Comparison of ENCODE assay signal across 23 cellular contexts in the genomic region with DNA sequence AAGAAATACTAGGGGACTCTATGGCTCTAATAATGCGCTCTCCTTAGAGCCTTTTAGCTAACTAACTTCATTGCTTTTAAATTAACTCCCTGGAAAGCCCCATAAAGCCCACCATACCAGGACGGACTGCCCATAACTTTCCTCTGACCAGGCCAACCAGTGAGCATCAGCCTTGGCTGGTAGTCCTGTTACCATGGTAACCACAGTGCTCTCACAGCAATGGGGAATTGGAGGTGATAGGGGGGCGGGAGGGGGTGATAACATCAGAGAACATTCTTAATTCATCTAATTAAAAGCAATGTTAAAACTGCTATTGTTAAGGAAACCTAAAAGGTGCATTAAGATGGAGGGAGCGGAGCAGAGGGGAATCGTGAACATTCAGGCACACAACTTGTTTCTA. TPM values are rescaled to one million over a fixed set of nuclear protein-coding genes. Genes with fewer than 3 reads are reported as not detected.
DNase-seq lines count a peak whose midpoint lies in the region; ATAC-seq, FAIRE-seq and TF ChIP-seq lines count a peak whose summit lies in the region.
"Had no signal": no experiment of that assay in that cellular context is flagged by ENCODE, and none has a peak within 500 bp of the region (broad histone marks: within the 10 kb centered on the region; RNA-seq: fewer than 3 reads in every experiment).

No MANE protein-coding gene starts in this region.

- H2AFZ ChIP-seq in GM23338 (no peak overlapping the region), K562 (ENCODE audit: low read depth, low read length) (no peak overlapping the region), neural progenitor cell (replicated peaks) (no peak overlapping the region)

- no peak overlapping the region for H3K4me3 Mint-ChIP-seq in GM23338
- no peak overlapping the region for H3K4me3 Mint-ChIP-seq in neural progenitor cell
- H3K4me3 Mint-ChIP-seq: B cell; CD14-positive monocyte; CD4-positive, alpha-beta T cell; CD8-positive, alpha-beta memory T cell; H9 had no signal

- H3K4me3 ChIP-seq in GM23338 (no peak overlapping the region), K562 (no peak overlapping the region), neural progenitor cell (no peak overlapping the region), BE2C (ENCODE audit: low read depth, low read length) (no peak overlapping the region)
- H3K4me3 ChIP-seq: BLaER1 treated with 17β-estradiol and CSF1 and Interleukin-3, amounts not matched to agents 10 nM and 100 nM had no signal

- POLR2A ChIA-PET in K562 (lab: Yijun Ruan, JAX), result interaction anchor here (1.5 to 1.9 kb wide), 2 partner anchors 9 to 12 kb away, joined by 3 to 5 read pairs; no protein-coding TSS in a partner anchor

- H3K9me3 ChIP-seq in K562 (replicated peaks; ENCODE audit: control insufficient read depth, insufficient read depth, low read depth, low read length), result no peaks in the 10 kb centered on the region
- H3K9me3 ChIP-seq in neural progenitor cell (ENCODE audit: low read depth), result no peaks in the 10 kb centered on the region
- H3K9me3 ChIP-seq in BE2C, result no peaks in the 10 kb centered on the region
- H3K9me3 ChIP-seq: BLaER1 treated with 17β-estradiol and CSF1 and Interleukin-3, amounts not matched to agents 10 nM and 100 nM had no signal

- no TSS peak for BruUV-seq in K562 (replicated peaks; lab: Mats Ljungman, UMichigan)

- no peak for TF ChIP-seq EP300 in K562 (IDR thresholded peaks at IDR 0.05; ENCODE audit: low read length)

- H3F3A ChIP-seq in GM23338 (replicated peaks; ENCODE audit: low read depth) (no peaks in the 10 kb centered on the region), neural progenitor cell (ENCODE audit: low read depth) (peaks cover 32% of the 10 kb centered on the region)

- H3K27ac Mint-ChIP-seq in GM23338 (no peak overlapping the region), neural progenitor cell (no peak overlapping the region)
- H3K27ac Mint-ChIP-seq: B cell; CD14-positive monocyte; CD4-positive, alpha-beta T cell; CD8-positive, alpha-beta memory T cell had no signal

- CTCF ChIA-PET in K562 (lab: Yijun Ruan, JAX; ENCODE audit: low intra/inter-chr PET ratio), result no interaction called here

- peaks cover 3% of the 10 kb centered on the region; the same call in 1 of the 2 replicates for H3K36me3 ChIP-seq in GM23338 (ENCODE audit: insufficient read depth)
- peaks cover 52% of the 10 kb centered on the region; the same call in 2 of the 3 replicates for H3K36me3 ChIP-seq in K562 (ENCODE audit: control insufficient read depth, insufficient read depth, low read length)
- H3K36me3 ChIP-seq in neural progenitor cell, result no peaks in the 10 kb centered on the region
- H3K36me3 ChIP-seq in BE2C, result no peaks in the 10 kb centered on the region; the same call in 1 of the 2 replicates

- H3K27me3 Mint-ChIP-seq in GM23338 (ENCODE audit: insufficient read depth, low read depth, poor library complexity), result peaks cover 8% of the 10 kb centered on the region
- peaks cover 3% of the 10 kb centered on the region for H3K27me3 Mint-ChIP-seq in neural progenitor cell (ENCODE audit: insufficient read depth, low read depth)
- H3K27me3 Mint-ChIP-seq: B cell; CD4-positive, alpha-beta T cell; CD8-positive, alpha-beta memory T cell had no signal

- H3K27ac ChIP-seq in GM23338 (ENCODE audit: low read depth), result peak overlapping the region; percentile 46; the same call in 1 of the 2 replicates
- H3K27ac ChIP-seq in K562 (ENCODE audit: extremely low read depth, low read depth, low read length), result no peak overlapping the region
- H3K27ac ChIP-seq in neural progenitor cell, result no peak overlapping the region
- H3K27ac ChIP-seq: BLaER1 treated with 17β-estradiol and CSF1 and Interleukin-3, amounts not matched to agents 10 nM and 100 nM had no signal

- H3K9me3 Mint-ChIP-seq in GM23338, result no peaks in the 10 kb centered on the region; the same call in 2 of the 3 replicates
- no peaks in the 10 kb centered on the region for H3K9me3 Mint-ChIP-seq in neural progenitor cell
- H3K9me3 Mint-ChIP-seq: CD14-positive monocyte; CD4-positive, alpha-beta T cell; CD8-positive, alpha-beta memory T cell; H9 had no signal

- intact Hi-C loops in K562 (cut with micrococcal nuclease), result no loop called here

- TF ChIP-seq POLR2A in K562 (conservative IDR thresholded peaks at IDR 0.05), result no peak

- no peak for FAIRE-seq in K562 (lab: Jason Lieb, UNC)
- FAIRE-seq: D721Med, GM12892, H1 had no signal

- H3K9me1 ChIP-seq in K562 (ENCODE audit: control insufficient read depth, insufficient read depth, low read length), result no peaks in the 10 kb centered on the region

- H3K27me3 ChIP-seq in GM23338 (ENCODE audit: insufficient read depth) (no peaks in the 10 kb centered on the region), K562 (ENCODE audit: control insufficient read depth in 2 of 2, insufficient read depth in 2 of 2, low read length in 2 of 2) (no peaks in the 10 kb centered on the region), neural progenitor cell (no peaks in the 10 kb centered on the region), BE2C (no peaks in the 10 kb centered on the region)
- H3K27me3 ChIP-seq: BLaER1 treated with 17β-estradiol and CSF1 and Interleukin-3, amounts not matched to agents 10 nM and 100 nM had no signal

- WGBS in K562 (ENCODE audit: insufficient coverage, low coverage, missing lambda C conversion rate), result 98% methylated on average over 5 of the region's 5 CpGs

- H3K4me1 ChIP-seq in GM23338 (ENCODE audit: insufficient read depth), result peaks cover 4% of the 10 kb centered on the region; the same call in 1 of the 2 replicates
- H3K4me1 ChIP-seq in K562 (replicated peaks in 1 of 2; ENCODE audit: control insufficient read depth in 2 of 2, insufficient read depth in 2 of 2, low read length in 2 of 2), result peaks cover 7 to 13% of the 10 kb centered on the region in 2 experiments; a peak in 4 of 5 replicates
- peaks cover 28% of the 10 kb centered on the region for H3K4me1 ChIP-seq in neural progenitor cell
- no peaks in the 10 kb centered on the region for H3K4me1 ChIP-seq in BE2C
- H3K4me1 ChIP-seq: BLaER1 treated with 17β-estradiol and CSF1 and Interleukin-3, amounts not matched to agents 10 nM and 100 nM had no signal

- H3K4me1 Mint-ChIP-seq in GM23338 (peaks cover 17% of the 10 kb centered on the region; the same call in 2 of the 3 replicates), neural progenitor cell (peaks cover 22% of the 10 kb centered on the region)
- H3K4me1 Mint-ChIP-seq: B cell, CD14-positive monocyte had no signal

- no peaks in the 10 kb centered on the region for H4K20me1 ChIP-seq in GM23338 (replicated peaks; ENCODE audit: insufficient read depth)
- H4K20me1 ChIP-seq in K562 (replicated peaks; ENCODE audit: control insufficient read depth, insufficient read depth, low read length), result no peaks in the 10 kb centered on the region; the same call in 1 of the 2 replicates
- H4K20me1 ChIP-seq in neural progenitor cell (ENCODE audit: low read depth), result peaks cover 14% of the 10 kb centered on the region

- in situ Hi-C loops in K562 (cut with MboI), result no loop called here

- no peak; the same call in 2 of the 3 replicates for ATAC-seq in GM23338
- no peak for ATAC-seq in K562
- ATAC-seq in activated CD4-positive, CD25-positive, alpha-beta regulatory T cell treated with anti-CD3 and anti-CD28 coated beads, Interleukin-2, amount 50 U/mL, for 24 hours, result no peak
- ATAC-seq: HCT116 had no signal

- H3K9me2 ChIP-seq in GM23338 (ENCODE audit: insufficient read depth), result no peaks in the 10 kb centered on the region

- H3K79me2 ChIP-seq in GM23338 (replicated peaks; ENCODE audit: insufficient read depth) (no peaks in the 10 kb centered on the region), K562 (ENCODE audit: control insufficient read depth, insufficient read depth, low read length) (no peaks in the 10 kb centered on the region), neural progenitor cell (ENCODE audit: low read depth) (no peaks in the 10 kb centered on the region)

- H3K9ac ChIP-seq in K562 (ENCODE audit: insufficient read depth in 1 of 2, low read depth in 2 of 2, low read length in 2 of 2) (no peak overlapping the region), neural progenitor cell (no peak overlapping the region)
- H3K9ac ChIP-seq: BLaER1 treated with 17β-estradiol and CSF1 and Interleukin-3, amounts not matched to agents 10 nM and 100 nM had no signal

- DNase-seq in GM23338 (ENCODE audit: low spot score) (peak; percentile 36), K562 (ENCODE audit: extremely low read depth in 1 of 4, low spot score in 3 of 4) (peak in 2 of 4 experiments; percentile 32 to 34), iPS-NIHi11 (ENCODE audit: low spot score) (peak; percentile 44), neural progenitor cell (ENCODE audit: low spot score) (peak; percentile 41), BE2C (no peak), A172 (ENCODE audit: low spot score) (no peak), HUDEP-2 (lab: John Stamatoyannopoulos, UW; ENCODE audit: unreplicated experiment in 76 of 76) (no peak)
- DNase-seq: CD4-positive, alpha-beta T cell; CD8-positive, alpha-beta memory T cell; DMS 273 treated with DMSO at 0.1 percent for 48 hours; DMS79; EL; GF-D8; H9 had no signal

- H3K36me3 Mint-ChIP-seq in GM23338 (ENCODE audit: low read depth) (peaks cover 18% of the 10 kb centered on the region), neural progenitor cell (peaks cover 30% of the 10 kb centered on the region)

- no peak for TF ChIP-seq RAD21 in K562 (CRISPR knock-in tag; conservative IDR thresholded peaks at IDR 0.05 in 1 of 2, IDR thresholded peaks at IDR 0.05 in 1 of 2)

- TF ChIP-seq CTCF in GM23338 (conservative IDR thresholded peaks at IDR 0.05; ENCODE audit: low read depth in 2 of 2) (no peak), K562 (IDR thresholded peaks at IDR 0.05 in 2 of 3, conservative IDR thresholded peaks at IDR 0.05 in 1 of 3; ENCODE audit: insufficient read depth in 2 of 3, low read depth in 1 of 3, low read length in 3 of 3) (no peak), neural progenitor cell (IDR thresholded peaks at IDR 0.05) (no peak), BE2C (IDR thresholded peaks at IDR 0.05; ENCODE audit: low read depth, low read length) (no peak)

- H3K4me2 ChIP-seq in GM23338, result no peak overlapping the region
- H3K4me2 ChIP-seq in K562 (ENCODE audit: insufficient read depth, low read length), result no peak overlapping the region
- H3K4me2 ChIP-seq in neural progenitor cell, result peak overlapping the region; percentile 56
- H3K4me2 ChIP-seq: BLaER1 treated with 17β-estradiol and CSF1 and Interleukin-3, amounts not matched to agents 10 nM and 100 nM had no signal

RNA-seq across cellular contexts. Expression of gene CHRM4, which starts 27.2 kb away (rescaled TPM):
- 0.93 and 0.97 TPM in 2 replicates for total RNA-seq in GM23338 (2014; rRNA removed; shearing (Covaris generic))
- polyA plus RNA-seq in GM23338 (2016; fragmentation: Nextera tagmentation; extraction: Ambion mirVana) (not detected in 2 replicates), K562 (2011; rRNA removed) (0.62 and 0.74 TPM in 2 replicates), K562 (2014; fragmentation: Illumina TruSeq; extraction: Trizol) (0.40 and 0.76 TPM in 2 replicates), K562 (2014; fragmentation: Nextera tagmentation; extraction: Ambion mirVana) (not detected), K562 (2014; rRNA removed) (0.33 and 0.58 TPM in 2 replicates)
- total RNA-seq in K562 (2011; cell fraction: chromatin; rRNA removed; ENCODE audit: low replicate concordance), result 1.0 and 3.7 TPM in 2 replicates
- 1.6 and 4.0 TPM in 2 replicates for total RNA-seq in K562 (2011; cell fraction: nucleolus; rRNA removed)
- 1.2 TPM in 2 replicates for total RNA-seq in K562 (2011; cell fraction: nucleoplasm; rRNA removed)
- total RNA-seq in K562 (2014; rRNA removed) (0.73 and 1.3 TPM in 2 replicates), K562 (2014; rRNA removed; fragmentation: Illumina TruSeq; extraction: Trizol) (0.19 and 0.22 TPM in 2 replicates), K562 (2015; rRNA removed; fragmentation: Illumina TruSeq; extraction: Trizol) (0.22 and 0.49 TPM in 2 replicates), K562 (2021) (0.89 and 1.0 TPM in 2 replicates), neural progenitor cell (ENCODE audit: low replicate concordance) (0.31 TPM in 1 of 2 replicates, not detected in the other)
- 0.84 and 2.3 TPM in 2 replicates for polyA plus RNA-seq in K562 (2011; cell fraction: cytosol; rRNA removed)
- polyA plus RNA-seq in K562 (2011; cell fraction: nucleus; rRNA removed), result 0.60 and 1.5 TPM in 2 replicates
- polyA plus RNA-seq in K562 (2012), result 0.35 and 0.68 TPM in 2 replicates
- polyA minus RNA-seq in K562 (2011; rRNA and poly(A)+ RNA removed), result 0.42 and 1.1 TPM in 2 replicates
- 1.6 TPM in 1 of 2 replicates, not detected in the other for polyA minus RNA-seq in K562 (2011; cell fraction: cytosol; rRNA and poly(A)+ RNA removed)
- 0.89 and 2.6 TPM in 2 replicates for polyA minus RNA-seq in K562 (2011; cell fraction: nucleus; rRNA and poly(A)+ RNA removed)
- polyA plus RNA-seq in BE2C (2012; ENCODE audit: insufficient read depth, insufficient read length, low read depth), result not detected
- total RNA-seq in A172 (2014; rRNA removed; shearing (Covaris generic)), result 4.0 and 5.5 TPM in 2 replicates
- total RNA-seq: CD8-positive, alpha-beta memory T cell had no signal
- polyA plus RNA-seq: AG04450 had no signal

RNA-seq across cellular contexts. Expression of gene MDK, which starts 37.3 kb away (rescaled TPM):
- total RNA-seq in GM23338 (2014; rRNA removed; shearing (Covaris generic)), result 388 and 438 TPM in 2 replicates
- polyA plus RNA-seq in GM23338 (2016; fragmentation: Nextera tagmentation; extraction: Ambion mirVana) (451 and 477 TPM in 2 replicates), K562 (2011; rRNA removed) (343 and 350 TPM in 2 replicates), K562 (2014; fragmentation: Illumina TruSeq; extraction: Trizol) (661 and 667 TPM in 2 replicates), K562 (2014; fragmentation: Nextera tagmentation; extraction: Ambion mirVana) (10 to 100 TPM; 20.7 to 61.7 TPM), K562 (2014; rRNA removed) (700 and 703 TPM in 2 replicates)
- total RNA-seq in K562 (2011; cell fraction: chromatin; rRNA removed; ENCODE audit: low replicate concordance), result 91.4 and 271 TPM in 2 replicates
- 402 and 460 TPM in 2 replicates for total RNA-seq in K562 (2011; cell fraction: nucleolus; rRNA removed)
- total RNA-seq in K562 (2011; cell fraction: nucleoplasm; rRNA removed), result 333 and 334 TPM in 2 replicates
- total RNA-seq in K562 (2014; rRNA removed) (478 and 553 TPM in 2 replicates), K562 (2014; rRNA removed; fragmentation: Illumina TruSeq; extraction: Trizol) (91.5 and 123 TPM in 2 replicates), K562 (2015; rRNA removed; fragmentation: Illumina TruSeq; extraction: Trizol) (269 and 279 TPM in 2 replicates), K562 (2021) (396 and 429 TPM in 2 replicates), neural progenitor cell (ENCODE audit: low replicate concordance) (600 and 1,035 TPM in 2 replicates)
- 540 and 788 TPM in 2 replicates for polyA plus RNA-seq in K562 (2011; cell fraction: cytosol; rRNA removed)
- polyA plus RNA-seq in K562 (2011; cell fraction: nucleus; rRNA removed), result 206 and 271 TPM in 2 replicates
- polyA plus RNA-seq in K562 (2012), result 413 and 460 TPM in 2 replicates
- polyA minus RNA-seq in K562 (2011; rRNA and poly(A)+ RNA removed), result 33.7 and 59.6 TPM in 2 replicates
- 108 and 146 TPM in 2 replicates for polyA minus RNA-seq in K562 (2011; cell fraction: cytosol; rRNA and poly(A)+ RNA removed)
- polyA minus RNA-seq in K562 (2011; cell fraction: nucleus; rRNA and poly(A)+ RNA removed), result 24.1 and 38.4 TPM in 2 replicates
- 215 TPM for polyA plus RNA-seq in BE2C (2012; ENCODE audit: insufficient read depth, insufficient read length, low read depth)
- total RNA-seq in A172 (2014; rRNA removed; shearing (Covaris generic)), result 8.9 and 13.3 TPM in 2 replicates
- polyA plus RNA-seq: CD14-positive monocyte had no signal

Comparison
In these comparisons a context has a peak if more than half of its experiments do, and no peak if none do; other contexts are left out.
1. DNase-seq: peak in GM23338 (single experiment), iPS-NIHi11 (single experiment) and neural progenitor cell (single experiment); none in BE2C (single experiment), A172 (single experiment) and HUDEP-2 (0 of 76).